ENCODE assay signal across 19 cellular contexts in genomic region chr21:28916150-28916893, GRCh38.
"Had no signal": no experiment of that assay in that cellular context is flagged by ENCODE, and none has a peak within 500 bp of the region (broad histone marks: within the 10 kb centered on the region; RNA-seq: fewer than 3 reads in every experiment).

No MANE protein-coding gene starts in this region.

- H3K9me3 ChIP-seq: colonic mucosa, lower lobe of right lung, ovary, psoas muscle, right lobe of liver, stomach, tibial artery had no signal

- H3K27me3 ChIP-seq: colonic mucosa, ovary, right lobe of liver, stomach, tibial artery had no signal

- DNase-seq: colonic mucosa; effector CD8-positive, alpha-beta T cell; endodermal cell; head of caudate nucleus; left ventricle myocardium superior; lower lobe of right lung; naive thymus-derived CD8-positive, alpha-beta T cell; occipital lobe; ovary; posterior cingulate gyrus; psoas muscle; retina; right lobe of liver; stimulated activated CD4-positive, alpha-beta T cell treated with anti-CD3 and anti-CD28 coated beads, Interleukin-2, amount 100 ng/mL, for 24 hours; stimulated activated CD4-positive, alpha-beta T cell treated with anti-CD3 and anti-CD28 coated beads, Interleukin-4, amount 100 ng/mL, for 24 hours; stimulated activated naive CD4-positive, alpha-beta T cell treated with Interleukin-2 at 50 U/mL for 16 hours; stomach; tibial artery had no signal

- H3K4me1 ChIP-seq: colonic mucosa, lower lobe of right lung, psoas muscle, right lobe of liver, stomach had no signal

- H3K27ac ChIP-seq: colonic mucosa, epithelial cell of prostate, lower lobe of right lung, ovary, psoas muscle, right lobe of liver, stomach, tibial artery had no signal

- H3K4me3 ChIP-seq: colonic mucosa, lower lobe of right lung, ovary, psoas muscle, right lobe of liver, stomach, tibial artery had no signal

- H3K36me3 ChIP-seq: colonic mucosa, lower lobe of right lung, ovary, right lobe of liver, stomach, tibial artery had no signal
